ENCODE assay signal across 2 cellular contexts in genomic region chr16:66630561-66631260, GRCh38. TPM values are rescaled to one million over a fixed set of nuclear protein-coding genes. Genes with fewer than 3 reads are reported as not detected.
"Had no signal": no experiment of that assay in that cellular context is flagged by ENCODE, and none has a peak within 500 bp of the region (broad histone marks: within the 10 kb centered on the region; RNA-seq: fewer than 3 reads in every experiment).

No MANE protein-coding gene starts in this region.

RNA-seq across cellular contexts. Expression of gene CMTM2, which starts 51.4 kb away (rescaled TPM):
- total RNA-seq: activated B cell treated with CpG ODN at 0.5 μM for 24 hours, WTC11 had no signal
